ENCODE assay signal across 26 cellular contexts in genomic region chr21:28230559-28230958, GRCh38.
DNase-seq lines count a peak whose midpoint lies in the region; ATAC-seq, FAIRE-seq and TF ChIP-seq lines count a peak whose summit lies in the region.
"Had no signal": no experiment of that assay in that cellular context is flagged by ENCODE, and none has a peak within 500 bp of the region (broad histone marks: within the 10 kb centered on the region; RNA-seq: fewer than 3 reads in every experiment).

No MANE protein-coding gene starts in this region.

- H3K79me2 ChIP-seq in PC-3 (ENCODE audit: low read length) (no peaks in the 10 kb centered on the region), endothelial cell of umbilical vein (ENCODE audit: control insufficient read depth, insufficient read depth, low read length) (no peaks in the 10 kb centered on the region), keratinocyte (ENCODE audit: control insufficient read depth, insufficient read depth, low read length) (no peaks in the 10 kb centered on the region), GM23338 (replicated peaks; ENCODE audit: insufficient read depth) (no peaks in the 10 kb centered on the region)

- ATAC-seq in PC-3 (peak; percentile 23), HG03520 (IDR thresholded peaks at IDR 0.05; ENCODE audit: unreplicated experiment) (no peak), GM23338 (no peak)
- ATAC-seq: gastroesophageal sphincter, left lung had no signal

- H3K27ac Mint-ChIP-seq in GM23338, result no peak overlapping the region
- H3K27ac Mint-ChIP-seq: activated naive CD8-positive, alpha-beta T cell treated with anti-CD3 and anti-CD28 coated beads, Interleukin-2, amount 10 ng/mL, durations not matched to agents 7 days and 5 days had no signal

- H3K4me2 ChIP-seq in PC-3 (ENCODE audit: low read length) (peak overlapping the region; percentile 71), endothelial cell of umbilical vein (ENCODE audit: insufficient read depth, low read length) (peak overlapping the region; percentile 66), keratinocyte (ENCODE audit: control insufficient read depth, extremely low read depth, insufficient read depth, low read depth, low read length) (peak overlapping the region; percentile 30), GM23338 (no peak overlapping the region)

- dilution Hi-C loops in endothelial cell of umbilical vein (cut with MboI; ENCODE audit: extremely low pct_ligation_motif_present, low sequenced_read_pairs), result no loop called here
- dilution Hi-C loops in keratinocyte (cut with MboI; ENCODE audit: extremely low pct_ligation_motif_present, low sequenced_read_pairs), result no loop called here

- H3K27me3 ChIP-seq in PC-3 (ENCODE audit: low read length), result no peaks in the 10 kb centered on the region
- H3K27me3 ChIP-seq in endothelial cell of umbilical vein (ENCODE audit: control insufficient read depth in 2 of 2, insufficient read depth in 2 of 2, low read length in 2 of 2), result no peaks in the 10 kb centered on the region
- no peaks in the 10 kb centered on the region for H3K27me3 ChIP-seq in keratinocyte (ENCODE audit: control insufficient read depth, extremely low read depth, insufficient read depth, low read length)
- H3K27me3 ChIP-seq in GM23338 (ENCODE audit: insufficient read depth), result no peaks in the 10 kb centered on the region
- H3K27me3 ChIP-seq in SJCRH30, result no peaks in the 10 kb centered on the region
- H3K27me3 ChIP-seq in effector memory CD4-positive, alpha-beta T cell (replicated peaks; ENCODE audit: control insufficient read depth, insufficient read depth, low read length, poor library complexity, severe bottlenecking), result no peaks in the 10 kb centered on the region
- H3K27me3 ChIP-seq: BE2C, gastroesophageal sphincter, left lung, neutrophil, tibial nerve had no signal

- H3K27ac ChIP-seq in PC-3 (ENCODE audit: low read length) (peak overlapping the region; percentile 81), endothelial cell of umbilical vein (ENCODE audit: insufficient read depth, low read depth, low read length) (peak overlapping the region; percentile 55), keratinocyte (ENCODE audit: control insufficient read depth, insufficient read depth, low read length) (peak overlapping the region; percentile 82), GM23338 (ENCODE audit: low read depth) (no peak overlapping the region), SJCRH30 (no peak overlapping the region)
- H3K27ac ChIP-seq in effector memory CD4-positive, alpha-beta T cell (ENCODE audit: insufficient read depth, low read length, poor library complexity, severe bottlenecking), result no peak overlapping the region
- H3K27ac ChIP-seq: gastroesophageal sphincter, left lung, neutrophil, prostate gland, skin epidermis, tibial nerve, VCaP had no signal

- no peak for FAIRE-seq in endothelial cell of umbilical vein (lab: Jason Lieb, UNC)
- no peak for FAIRE-seq in keratinocyte (lab: Jason Lieb, UNC)
- FAIRE-seq: A204.1 had no signal

- no peaks in the 10 kb centered on the region for H3K4me1 Mint-ChIP-seq in GM23338
- H3K4me1 Mint-ChIP-seq: activated naive CD8-positive, alpha-beta T cell treated with anti-CD3 and anti-CD28 coated beads, Interleukin-2, amount 10 ng/mL, durations not matched to agents 7 days and 5 days had no signal

- H3K36me3 ChIP-seq in PC-3 (ENCODE audit: low read depth, low read length) (no peaks in the 10 kb centered on the region), endothelial cell of umbilical vein (ENCODE audit: control insufficient read depth in 2 of 2, extremely low read depth in 1 of 2, insufficient read depth in 2 of 2, low read length in 2 of 2) (no peaks in the 10 kb centered on the region), keratinocyte (ENCODE audit: control insufficient read depth in 2 of 2, extremely low read depth in 1 of 2, insufficient read depth in 2 of 2, low read length in 2 of 2) (no peaks in the 10 kb centered on the region), GM23338 (ENCODE audit: insufficient read depth) (no peaks in the 10 kb centered on the region), SJCRH30 (no peaks in the 10 kb centered on the region)
- H3K36me3 ChIP-seq in effector memory CD4-positive, alpha-beta T cell (ENCODE audit: control insufficient read depth, insufficient read depth, low read length), result no peaks in the 10 kb centered on the region
- H3K36me3 ChIP-seq: BE2C, gastroesophageal sphincter, left lung, neutrophil, prostate gland, tibial nerve had no signal

- DNase-seq in AG10803 (ENCODE audit: low read depth), result peak; percentile 30
- DNase-seq in PC-3, result peak; percentile 46
- DNase-seq in endothelial cell of umbilical vein (ENCODE audit: low read depth, low spot score), result peak; percentile 49
- DNase-seq in keratinocyte (ENCODE audit: low read depth, low spot score), result no peak
- DNase-seq in GM23338 (ENCODE audit: low spot score), result no peak
- no peak for DNase-seq in SJCRH30
- no peak for DNase-seq in effector memory CD4-positive, alpha-beta T cell
- DNase-seq: activated CD4-positive, alpha-beta T cell treated with anti-CD3 and anti-CD28 coated beads for 4 hours; activated effector memory CD4-positive, alpha-beta T cell treated with Interleukin-2 at 50 U/mL for 16 hours; activated naive CD8-positive, alpha-beta T cell treated with anti-CD3 and anti-CD28 coated beads, Interleukin-2, amount 10 ng/mL, durations not matched to agents 7 days and 5 days; BE2C; GF-D8; left lung; NCI-H1694 treated with DMSO at 0.1 percent for 48 hours; NCI-H2171 treated with DMSO at 0.1 percent for 48 hours; NCI-H524; SW 1271; T-helper 9 cell had no signal

- H3K4me3 Mint-ChIP-seq in GM23338, result no peak overlapping the region
- H3K4me3 Mint-ChIP-seq: activated naive CD8-positive, alpha-beta T cell treated with anti-CD3 and anti-CD28 coated beads, Interleukin-2, amount 10 ng/mL, durations not matched to agents 7 days and 5 days had no signal

- H3K36me3 Mint-ChIP-seq in GM23338 (ENCODE audit: low read depth), result no peaks in the 10 kb centered on the region
- H3K36me3 Mint-ChIP-seq: activated naive CD8-positive, alpha-beta T cell treated with anti-CD3 and anti-CD28 coated beads, Interleukin-2, amount 10 ng/mL, durations not matched to agents 7 days and 5 days had no signal

- H3K9me1 ChIP-seq in endothelial cell of umbilical vein (replicated peaks; ENCODE audit: control insufficient read depth, extremely low read depth, insufficient read depth, low read length) (no peaks in the 10 kb centered on the region), keratinocyte (ENCODE audit: control insufficient read depth, extremely low read depth, insufficient read depth, low read length) (no peaks in the 10 kb centered on the region)

- TF ChIP-seq CTCF in AG10803 (conservative IDR thresholded peaks at IDR 0.05; ENCODE audit: low read length) (no peak), PC-3 (conservative IDR thresholded peaks at IDR 0.05; ENCODE audit: low read depth, low read length) (no peak), endothelial cell of umbilical vein (IDR thresholded peaks at IDR 0.05; ENCODE audit: extremely low read depth in 1 of 2, insufficient read depth in 1 of 2, low read depth in 1 of 2, low read length in 2 of 2) (no peak), keratinocyte (optimal IDR thresholded peaks at IDR 0.05 in 1 of 3, IDR thresholded peaks at IDR 0.05 in 1 of 3, conservative IDR thresholded peaks at IDR 0.05 in 1 of 3; ENCODE audit: extremely low read depth in 1 of 3, insufficient read depth in 2 of 3, low read length in 3 of 3) (no peak), GM23338 (conservative IDR thresholded peaks at IDR 0.05; ENCODE audit: low read depth in 2 of 2) (no peak)

- H2AFZ ChIP-seq in PC-3 (ENCODE audit: low read length), result no peak overlapping the region
- peak overlapping the region; percentile 42 for H2AFZ ChIP-seq in endothelial cell of umbilical vein (ENCODE audit: low read depth, low read length)
- H2AFZ ChIP-seq in keratinocyte (ENCODE audit: control insufficient read depth, low read length), result no peak overlapping the region
- no peak overlapping the region for H2AFZ ChIP-seq in GM23338

- H3F3A ChIP-seq in PC-3 (ENCODE audit: low read length, unreplicated experiment) (no peaks in the 10 kb centered on the region), GM23338 (replicated peaks; ENCODE audit: low read depth) (no peaks in the 10 kb centered on the region)

- H3K4me1 ChIP-seq in PC-3 (ENCODE audit: insufficient read depth, low read length), result peaks cover 43% of the 10 kb centered on the region
- H3K4me1 ChIP-seq in endothelial cell of umbilical vein (ENCODE audit: control insufficient read depth, extremely low read depth, insufficient read depth, low read length), result peaks cover 18% of the 10 kb centered on the region
- H3K4me1 ChIP-seq in keratinocyte (ENCODE audit: control insufficient read depth, extremely low read depth, insufficient read depth, low read length), result peaks cover 14% of the 10 kb centered on the region
- no peaks in the 10 kb centered on the region for H3K4me1 ChIP-seq in GM23338 (ENCODE audit: insufficient read depth)
- H3K4me1 ChIP-seq in SJCRH30, result no peaks in the 10 kb centered on the region
- no peaks in the 10 kb centered on the region for H3K4me1 ChIP-seq in effector memory CD4-positive, alpha-beta T cell (ENCODE audit: control insufficient read depth, insufficient read depth, low read length, poor library complexity, severe bottlenecking)
- H3K4me1 ChIP-seq: prostate gland had no signal

- no peaks in the 10 kb centered on the region for H3K9me3 Mint-ChIP-seq in GM23338
- H3K9me3 Mint-ChIP-seq: activated naive CD8-positive, alpha-beta T cell treated with anti-CD3 and anti-CD28 coated beads, Interleukin-2, amount 10 ng/mL, durations not matched to agents 7 days and 5 days had no signal

- no TSS peak for BruUV-seq in PC-3 (replicated peaks; lab: Mats Ljungman, UMichigan)
- BruUV-seq in endothelial cell of umbilical vein (replicated peaks; lab: Mats Ljungman, UMichigan), result no TSS peak

- H3K9ac ChIP-seq in PC-3 (ENCODE audit: low read length), result no peak overlapping the region
- peak overlapping the region; percentile 47 for H3K9ac ChIP-seq in endothelial cell of umbilical vein (replicated peaks; ENCODE audit: extremely low read depth, insufficient read depth, low read length)
- H3K9ac ChIP-seq in keratinocyte (ENCODE audit: control insufficient read depth, extremely low read depth, insufficient read depth, low read length), result peak overlapping the region; percentile 19

- H3K4me3 ChIP-seq in AG10803 (ENCODE audit: low read length) (no peak overlapping the region), PC-3 (ENCODE audit: low read length) (peak overlapping the region; percentile 36; the same call in 1 of the 2 replicates), endothelial cell of umbilical vein (replicated peaks in 1 of 3; ENCODE audit: insufficient read depth in 1 of 3, low read depth in 1 of 3, low read length in 3 of 3) (no peak overlapping the region), keratinocyte (ENCODE audit: control insufficient read depth in 2 of 3, extremely low read depth in 1 of 3, insufficient read depth in 2 of 3, low read depth in 1 of 3, low read length in 3 of 3) (no peak overlapping the region), GM23338 (no peak overlapping the region), SJCRH30 (no peak overlapping the region)
- no peak overlapping the region for H3K4me3 ChIP-seq in effector memory CD4-positive, alpha-beta T cell (ENCODE audit: insufficient read depth, low read depth, low read length, poor library complexity, severe bottlenecking)
- H3K4me3 ChIP-seq: gastroesophageal sphincter, left lung, prostate gland, skin epidermis, tibial nerve had no signal

- no peak for TF ChIP-seq POLR2A in endothelial cell of umbilical vein (IDR thresholded peaks at IDR 0.05; ENCODE audit: low read depth, low read length)

- POLR2A ChIA-PET in PC-3 (lab: Charles Lee; ENCODE audit: unreplicated experiment), result interaction anchor here (0.5 to 0.7 kb wide), 3 partner anchors 37 to 942 kb away, joined by 4 read pairs; no protein-coding TSS in a partner anchor
- POLR2A ChIA-PET in endothelial cell of umbilical vein (lab: Charles Lee), result no interaction called here

- CTCF ChIA-PET in PC-3 (lab: Charles Lee), result no interaction called here
- CTCF ChIA-PET in endothelial cell of umbilical vein (lab: Charles Lee), result interaction anchor here (0.7 to 2.0 kb wide), 8 partner anchors 13 to 530 kb away, joined by 3 to 6 read pairs (median 3); no protein-coding TSS in a partner anchor

- no peaks in the 10 kb centered on the region for H3K9me3 ChIP-seq in PC-3 (ENCODE audit: low read length)
- H3K9me3 ChIP-seq in endothelial cell of umbilical vein (replicated peaks; ENCODE audit: control insufficient read depth, insufficient read depth, low read length), result no peaks in the 10 kb centered on the region
- H3K9me3 ChIP-seq in keratinocyte (ENCODE audit: control insufficient read depth, low read depth, low read length), result no peaks in the 10 kb centered on the region
- no peaks in the 10 kb centered on the region for H3K9me3 ChIP-seq in SJCRH30 (replicated peaks)
- H3K9me3 ChIP-seq in effector memory CD4-positive, alpha-beta T cell (ENCODE audit: control insufficient read depth, low read length), result no peaks in the 10 kb centered on the region
- H3K9me3 ChIP-seq: BE2C, gastroesophageal sphincter, left lung, neutrophil, prostate gland, tibial nerve had no signal

- H4K20me1 ChIP-seq in PC-3 (ENCODE audit: low read length), result no peaks in the 10 kb centered on the region
- H4K20me1 ChIP-seq in endothelial cell of umbilical vein (replicated peaks; ENCODE audit: control insufficient read depth, extremely low read depth, insufficient read depth, low read length), result no peaks in the 10 kb centered on the region
- H4K20me1 ChIP-seq in keratinocyte (ENCODE audit: control insufficient read depth, extremely low read depth, insufficient read depth, low read length), result no peaks in the 10 kb centered on the region
- H4K20me1 ChIP-seq in GM23338 (replicated peaks; ENCODE audit: insufficient read depth), result no peaks in the 10 kb centered on the region

- H3K9me2 ChIP-seq in PC-3 (replicated peaks; ENCODE audit: low read length), result no peaks in the 10 kb centered on the region
- no peaks in the 10 kb centered on the region for H3K9me2 ChIP-seq in GM23338 (ENCODE audit: insufficient read depth)

- peaks cover 3% of the 10 kb centered on the region for H3K27me3 Mint-ChIP-seq in GM23338 (ENCODE audit: insufficient read depth, low read depth, poor library complexity)
- H3K27me3 Mint-ChIP-seq: activated naive CD8-positive, alpha-beta T cell treated with anti-CD3 and anti-CD28 coated beads, Interleukin-2, amount 10 ng/mL, durations not matched to agents 7 days and 5 days had no signal

- intact Hi-C loops in PC-3 (cut with micrococcal nuclease) (no loop called here), endothelial cell of umbilical vein (cut with micrococcal nuclease) (loop anchor here (1.0 to 2.0 kb wide), 3 partner anchors 53 to 1387 kb away; no protein-coding TSS in a partner anchor)

Comparison
In these comparisons a context has a peak if more than half of its experiments do, and no peak if none do; other contexts are left out.
1. DNase-seq: peak in AG10803 (single experiment), PC-3 (single experiment) and endothelial cell of umbilical vein (single experiment); none in keratinocyte (single experiment), GM23338 (single experiment), SJCRH30 (0 of 2) and effector memory CD4-positive, alpha-beta T cell (0 of 3).
2. H3K27ac ChIP-seq: peak in PC-3 (single experiment), endothelial cell of umbilical vein (single experiment) and keratinocyte (single experiment); none in GM23338 (single experiment), SJCRH30 (single experiment) and effector memory CD4-positive, alpha-beta T cell (single experiment).